ENCODE assay signal across 7 cellular contexts in genomic region chr9:14347408-14348224, GRCh38. TPM values are rescaled to one million over a fixed set of nuclear protein-coding genes. Genes with fewer than 3 reads are reported as not detected.
DNase-seq lines count a peak whose midpoint lies in the region; ATAC-seq, FAIRE-seq and TF ChIP-seq lines count a peak whose summit lies in the region.

No MANE protein-coding gene starts in this region.

- in situ Hi-C loops in HepG2 (cut with HindIII; ENCODE audit: extremely low pct_ligation_motif_present, low pct_unique_long_range_greater_than_20kb): no loop called here

- H3K4me2 ChIP-seq in HepG2 (ENCODE audit: low read depth, low read length): peak overlapping the region; percentile 55

- no peak for FAIRE-seq in HepG2 (lab: Jason Lieb, UNC)
- FAIRE-seq in urothelium cell line (lab: Jason Lieb, UNC): no peak
- FAIRE-seq in HTR-8/SVneo (lab: Jason Lieb, UNC): no peak

- TF ChIP-seq RAD21 in HepG2 (CRISPR knock-in tag; IDR thresholded peaks at IDR 0.05): no peak

- no peak overlapping the region for H2AFZ ChIP-seq in HepG2 (ENCODE audit: low read length)

- 40% methylated on average over 18 of the region's 60 CpGs for WGBS in HepG2 (ENCODE audit: low lambda C conversion rate)

- no peaks in the 10 kb centered on the region; the same call in 1 of the 2 replicates for H4K20me1 ChIP-seq in HepG2 (ENCODE audit: insufficient read depth, low read length)

- POLR2A ChIA-PET in HepG2 (lab: Yijun Ruan, JAX): no interaction called here

- CTCF ChIA-PET in HepG2 (lab: Yijun Ruan, JAX; ENCODE audit: low intra/inter-chr PET ratio, low total read pairs): no interaction called here

- TF ChIP-seq POLR2A in HepG2 (IDR thresholded peaks at IDR 0.05; ENCODE audit: insufficient read depth in 1 of 2, low read depth in 2 of 2, low read length in 2 of 2): no peak

- no peaks in the 10 kb centered on the region for H3K79me2 ChIP-seq in HepG2 (ENCODE audit: insufficient read depth, low read length)

- peaks cover 19% of the 10 kb centered on the region for H3K4me1 ChIP-seq in HepG2 (ENCODE audit: insufficient read depth, low read length)

- no peak for TF ChIP-seq EP300 in HepG2 (IDR thresholded peaks at IDR 0.05; ENCODE audit: low read depth in 2 of 2, low read length in 2 of 2)
- TF ChIP-seq EP300 in HepG2 (CRISPR knock-in tag; IDR thresholded peaks at IDR 0.05; ENCODE audit: borderline replicate concordance): no peak

- H3K4me3 ChIP-seq in HepG2 (replicated peaks in 1 of 3; ENCODE audit: insufficient read depth in 1 of 3, low read depth in 2 of 3, low read length in 3 of 3): peak overlapping the region in 1 of 3 experiments; percentile 33; a peak in 1 of 6 replicates

- TF ChIP-seq CTCF in HepG2 (CRISPR knock-in tag; IDR thresholded peaks at IDR 0.05): no peak

- no TSS peak for BruUV-seq in HepG2 (replicated peaks; lab: Mats Ljungman, UMichigan)

- no peaks in the 10 kb centered on the region for H3K9me3 ChIP-seq in HepG2 (ENCODE audit: low read length)

- DNase-seq in NCI-H2227 (lab: John Stamatoyannopoulos, UW; ENCODE audit: unreplicated experiment) (peak; percentile 33), ecto neural progenitor cell (ENCODE audit: low spot score) (peak; percentile 63), HepG2 (ENCODE audit: low spot score) (no peak), urothelium cell line (ENCODE audit: low spot score) (no peak), HTR-8/SVneo (ENCODE audit: insufficient read length, low spot score) (no peak)

- peak; percentile 62 for ATAC-seq in HepG2
- ATAC-seq in GM21367 (IDR thresholded peaks at IDR 0.05; ENCODE audit: unreplicated experiment): no peak

- intact Hi-C loops in HepG2 (cut with micrococcal nuclease; ENCODE audit: unreplicated experiment): no loop called here

- H3K27ac ChIP-seq in HepG2 (ENCODE audit: extremely low read length, insufficient read depth, low read length): no peak overlapping the region
- H3K27ac ChIP-seq in temporal lobe (ENCODE audit: low read depth, low read length): peak overlapping the region; percentile 57

- no peaks in the 10 kb centered on the region for H3K36me3 ChIP-seq in HepG2 (replicated peaks in 1 of 2; ENCODE audit: control insufficient read depth in 1 of 2, insufficient read depth in 2 of 2, low read length in 2 of 2)

- peaks cover 8 to 87% of the 10 kb centered on the region in 2 experiments; a peak in 4 of 5 replicates for H3K27me3 ChIP-seq in HepG2 (ENCODE audit: control insufficient read depth in 1 of 2, insufficient read depth in 2 of 2, low read length in 2 of 2)

- H3K9ac ChIP-seq in HepG2 (ENCODE audit: insufficient read depth, low read depth, low read length): no peak overlapping the region

TF ChIP-seq in HepG2, 621 proteins besides CTCF, POLR2A, EP300 and RAD21 (continues in another document):
- 0 out of 2 replicates have a peak, but pooled peaks have one; percentile 11 for TF ChIP-seq STAG1 (CRISPR knock-in tag; IDR thresholded peaks at IDR 0.05)
- TF ChIP-seq NFKB2 (CRISPR knock-in tag; IDR thresholded peaks at IDR 0.05; ENCODE audit: borderline replicate concordance): no peak
- no peak for TF ChIP-seq TBX2 (CRISPR knock-in tag; IDR thresholded peaks at IDR 0.05; ENCODE audit: borderline replicate concordance)
- TF ChIP-seq E2F5 (CRISPR knock-in tag; conservative IDR thresholded peaks at IDR 0.05): no peak
- TF ChIP-seq HHEX (CRISPR knock-in tag; IDR thresholded peaks at IDR 0.05): no peak
- peak; percentile 22 for TF ChIP-seq HNRNPLL (IDR thresholded peaks at IDR 0.05; ENCODE audit: low read depth, low read length, poor library complexity, severe bottlenecking)
- no peak for TF ChIP-seq ZNF563 (CRISPR knock-in tag; IDR thresholded peaks at IDR 0.05)
- no peak for TF ChIP-seq ZNF317 (CRISPR knock-in tag; IDR thresholded peaks at IDR 0.05)
- TF ChIP-seq NFE2L1 (CRISPR knock-in tag; IDR thresholded peaks at IDR 0.05; ENCODE audit: borderline replicate concordance): no peak
- TF ChIP-seq GABPA (IDR thresholded peaks at IDR 0.05; ENCODE audit: low read depth, low read length): no peak
- TF ChIP-seq GABPA (CRISPR knock-in tag; IDR thresholded peaks at IDR 0.05; ENCODE audit: low read depth): no peak
- peak; percentile 98 for TF ChIP-seq ZNF800 (CRISPR knock-in tag; IDR thresholded peaks at IDR 0.05)
- peak; percentile 47; the same call in 1 of the 2 replicates for TF ChIP-seq MAX (IDR thresholded peaks at IDR 0.05)
- TF ChIP-seq ZNF713 (CRISPR knock-in tag; IDR thresholded peaks at IDR 0.05): no peak
- TF ChIP-seq PRPF4 (IDR thresholded peaks at IDR 0.05; ENCODE audit: low read depth, low read length, poor library complexity, severe bottlenecking): no peak
- TF ChIP-seq ZNF768 (CRISPR knock-in tag; IDR thresholded peaks at IDR 0.05): no peak
- TF ChIP-seq ATF6 (CRISPR knock-in tag; conservative IDR thresholded peaks at IDR 0.05): no peak

RNA-seq across cellular contexts. Expression of gene NFIB, which starts 33.7 kb away (rescaled TPM):
- total RNA-seq in HepG2 (2016; rRNA removed; fragmentation: Illumina TruSeq; extraction: Trizol) (2.4 and 4.6 TPM in 2 replicates), temporal lobe (139 TPM)
- 4.1 TPM in 2 replicates for total RNA-seq in HepG2 (2016; cell fraction: cytosol; rRNA removed; fragmentation: Illumina TruSeq; extraction: Trizol; ENCODE audit: low read depth)
- total RNA-seq in HepG2 (2016; cell fraction: insoluble cytoplasmic fraction; rRNA removed; fragmentation: Illumina TruSeq; extraction: Trizol): 1.6 and 4.1 TPM in 2 replicates
- 1.4 and 1.6 TPM in 2 replicates for total RNA-seq in HepG2 (2016; cell fraction: membrane; rRNA removed; fragmentation: Illumina TruSeq; extraction: Trizol)
- 18.2 and 18.4 TPM in 2 replicates for total RNA-seq in HepG2 (2016; cell fraction: nucleus; rRNA removed; fragmentation: Illumina TruSeq; extraction: Trizol)
- polyA plus RNA-seq in HepG2 (2011; rRNA removed): 0.98 and 1.4 TPM in 2 replicates
- polyA plus RNA-seq in HepG2 (2011; cell fraction: cytosol; rRNA removed): 0.17 and 0.32 TPM in 2 replicates
- polyA plus RNA-seq in HepG2 (2011; cell fraction: nucleus; rRNA removed): 3.9 and 4.5 TPM in 2 replicates
- 1.1 and 1.7 TPM in 2 replicates for polyA plus RNA-seq in HepG2 (2012)
- 0.20 TPM in 2 replicates for polyA plus RNA-seq in HepG2 (2016; cell fraction: cytosol; fragmentation: Illumina TruSeq; extraction: Trizol; ENCODE audit: low read depth)
- 1.4 and 1.7 TPM in 2 replicates for polyA plus RNA-seq in HepG2 (2016; cell fraction: insoluble cytoplasmic fraction; fragmentation: Illumina TruSeq; extraction: Trizol; ENCODE audit: low read depth)
- 0.31 and 0.49 TPM in 2 replicates for polyA plus RNA-seq in HepG2 (2016; cell fraction: membrane; fragmentation: Illumina TruSeq; extraction: Trizol; ENCODE audit: low read depth)
- 5.7 and 6.1 TPM in 2 replicates for polyA plus RNA-seq in HepG2 (2016; cell fraction: nucleus; fragmentation: Illumina TruSeq; extraction: Trizol; ENCODE audit: insufficient read depth, low read depth)
- 3.1 and 48.1 TPM in 2 replicates for polyA minus RNA-seq in HepG2 (2011; rRNA and poly(A)+ RNA removed; ENCODE audit: low replicate concordance)
- 1.1 and 3.5 TPM in 2 replicates for polyA minus RNA-seq in HepG2 (2011; cell fraction: cytosol; rRNA and poly(A)+ RNA removed)
- polyA minus RNA-seq in HepG2 (2011; cell fraction: nucleus; rRNA and poly(A)+ RNA removed): 25.6 and 28.5 TPM in 2 replicates

Comparison
In these comparisons a context has a peak if more than half of its experiments do, and no peak if none do; other contexts are left out.
1. DNase-seq: peak in NCI-H2227 (single experiment) and ecto neural progenitor cell (single experiment); none in HepG2 (single experiment), urothelium cell line (single experiment) and HTR-8/SVneo (single experiment).